In the genomic region with DNA sequence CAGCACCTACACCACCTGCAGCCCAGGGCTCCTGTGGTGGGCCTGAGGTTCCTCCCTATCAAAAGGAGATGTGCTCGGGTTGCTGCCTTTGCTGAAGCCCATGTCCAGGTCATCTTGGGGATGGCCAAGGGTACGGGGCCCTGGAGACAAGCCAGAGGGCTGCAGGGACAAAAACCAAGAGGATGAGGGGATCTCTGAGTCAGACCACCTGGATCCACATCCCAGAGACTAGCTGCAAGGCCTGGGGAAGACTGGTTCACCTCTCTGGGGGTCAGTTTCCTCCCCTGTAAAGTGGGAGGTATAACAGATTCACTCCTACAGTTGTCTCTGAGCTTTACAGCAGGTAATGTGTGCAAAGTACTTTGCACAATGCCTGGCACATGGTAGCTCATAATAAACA, we compare ENCODE assay signal across 1 cellular context.
DNase-seq lines count a peak whose midpoint lies in the region; TF ChIP-seq lines count a peak whose summit lies in the region.
"Not testable (repeated sequence)": the region's sequence is repeated elsewhere in the genome, so short reads cannot be mapped to it uniquely, and the experiment has no call there.

No MANE protein-coding gene starts in this region.

- H3K27me3 ChIP-seq in spleen (replicated peaks in 1 of 7): not testable (repeated sequence)

- H3K4me1 ChIP-seq in spleen: not testable (repeated sequence)

- H3K27ac ChIP-seq in spleen: not testable (repeated sequence)

- not testable (repeated sequence) for H3K4me3 ChIP-seq in spleen

- peak; percentile 54 for DNase-seq in spleen

- intact Hi-C loops in spleen (cut with DNase I; ENCODE audit: low total_unique reads): not testable (repeated sequence)

- H3K9me3 ChIP-seq in spleen: peaks cover 0 to 42% (median 22%) of the 10 kb centered on the region in 8 donors

- not testable (repeated sequence) for H3K36me3 ChIP-seq in spleen

- TF ChIP-seq POLR2A in spleen (IDR thresholded peaks at IDR 0.05): not testable (repeated sequence)

- TF ChIP-seq CTCF in spleen (IDR thresholded peaks at IDR 0.05 in 8 of 11, conservative IDR thresholded peaks at IDR 0.05 in 3 of 11): not testable (repeated sequence)

- WGBS in spleen, 5 donors: 31 to 54% (median 40%) methylated on average over 2 of the region's 2 CpGs
